ENCODE assay signal across 8 cellular contexts in genomic region chr2:102618452-102619413, GRCh38. TPM values are rescaled to one million over a fixed set of nuclear protein-coding genes. Genes with fewer than 3 reads are reported as not detected.
DNase-seq lines count a peak whose midpoint lies in the region; ATAC-seq and TF ChIP-seq lines count a peak whose summit lies in the region.

No MANE protein-coding gene starts in this region.

- H3K4me1 Mint-ChIP-seq in T-helper 1 cell treated with Interleukin-12 subunit alpha and Interleukin-12 subunit beta and Interleukin-4 antibody, amounts not matched to agents 30 μg/mL and 1 μg/mL, for 36 hours (ENCODE audit: low read depth): peaks cover 5% of the 10 kb centered on the region

- H3K27me3 ChIP-seq in heart left ventricle (peaks cover 13 to 88% (median 28%) of the 10 kb centered on the region in 9 donors), psoas muscle (ENCODE audit: insufficient read depth in 3 of 3, low read length in 2 of 3) (no peaks in the 10 kb centered on the region)

- peaks cover 73% of the 10 kb centered on the region for H3K27me3 Mint-ChIP-seq in T-helper 1 cell treated with Interleukin-12 subunit alpha and Interleukin-12 subunit beta and Interleukin-4 antibody, amounts not matched to agents 30 μg/mL and 1 μg/mL, for 36 hours (ENCODE audit: low read depth)

- in situ Hi-C loops in KBM-7 (cut with MboI; ENCODE audit: low pct_unique_long_range_greater_than_20kb, low sequenced_read_pairs): no loop called here

- TF ChIP-seq CTCF in heart left ventricle (IDR thresholded peaks at IDR 0.05) (no peak), psoas muscle (IDR thresholded peaks at IDR 0.05) (no peak)

- intact Hi-C loops in heart left ventricle (cut with DNase I): loop anchor here in 7 of 10 donors (5.0 to 10.0 kb wide), 3 partner anchors 94 to 146 kb away; partner anchors contain the start of gene SLC9A4 (in 7 of the 7)
- intact Hi-C loops in psoas muscle (cut with DNase I): loop anchor here (5.0 to 10.0 kb wide), 3 partner anchors 86 to 146 kb away; partner anchors contain the start of gene SLC9A4 (in 1 of the 2)

- H3K9me3 ChIP-seq in heart left ventricle: no peaks in the 10 kb centered on the region
- H3K9me3 ChIP-seq in psoas muscle: no peaks in the 10 kb centered on the region

- no peaks in the 10 kb centered on the region for H3K36me3 Mint-ChIP-seq in T-helper 1 cell treated with Interleukin-12 subunit alpha and Interleukin-12 subunit beta and Interleukin-4 antibody, amounts not matched to agents 30 μg/mL and 1 μg/mL, for 36 hours (ENCODE audit: low read depth)

- H3K4me1 ChIP-seq in heart left ventricle (peaks cover 0 to 17% (median 6%) of the 10 kb centered on the region in 12 donors), psoas muscle (no peaks in the 10 kb centered on the region)

- WGBS in heart left ventricle, 4 donors: 6 to 9% (median 6%) methylated on average over 38 to 59 of the region's 59 CpGs
- 3 to 9% (median 3%) methylated on average over 38 to 59 of the region's 59 CpGs for WGBS in psoas muscle, 3 donors

- no peak for TF ChIP-seq POLR2A in heart left ventricle (IDR thresholded peaks at IDR 0.05)

- DNase-seq in T-helper 1 cell (no peak), heart left ventricle (peak in 4 of 5 donors; percentile 19 to 64 (median 34)), psoas muscle (peak in 1 of 2 donors; percentile 58), KBM-7 (no peak), T1000 (lab: John Stamatoyannopoulos, UW) (no peak)
- peak; percentile 18 for DNase-seq in activated T-cell treated with anti-CD3 and anti-CD28 coated beads, Interleukin-2, amount 50 U/mL, for 1 hour

- H3K4me3 ChIP-seq in heart left ventricle (peak overlapping the region; percentile 26 to 61 (median 52)), psoas muscle (peak overlapping the region; percentile 83)

- peak overlapping the region; percentile 51 for H3K4me3 Mint-ChIP-seq in T-helper 1 cell treated with Interleukin-12 subunit alpha and Interleukin-12 subunit beta and Interleukin-4 antibody, amounts not matched to agents 30 μg/mL and 1 μg/mL, for 36 hours

- no peaks in the 10 kb centered on the region for H3K9me3 Mint-ChIP-seq in T-helper 1 cell treated with Interleukin-12 subunit alpha and Interleukin-12 subunit beta and Interleukin-4 antibody, amounts not matched to agents 30 μg/mL and 1 μg/mL, for 36 hours

- no peaks in the 10 kb centered on the region for H3K36me3 ChIP-seq in heart left ventricle
- H3K36me3 ChIP-seq in psoas muscle (ENCODE audit: insufficient read depth in 1 of 2, low read depth in 1 of 2): no peaks in the 10 kb centered on the region

- H3K27ac ChIP-seq in heart left ventricle: no peak overlapping the region
- peak overlapping the region; percentile 80 for H3K27ac ChIP-seq in psoas muscle

- ATAC-seq in heart left ventricle (peak in 3 of 4 donors; percentile 22 to 72 (median 58)), psoas muscle (peak; percentile 75 to 89 (median 84)), GM21723 (IDR thresholded peaks at IDR 0.05; ENCODE audit: unreplicated experiment) (no peak)

- H3K27ac Mint-ChIP-seq in T-helper 1 cell treated with Interleukin-12 subunit alpha and Interleukin-12 subunit beta and Interleukin-4 antibody, amounts not matched to agents 30 μg/mL and 1 μg/mL, for 36 hours: no peak overlapping the region

RNA-seq across cellular contexts. Expression of gene SLC9A2, which starts 0.6 kb away (rescaled TPM):
- total RNA-seq in heart left ventricle (under 1 TPM in 7 of 9 donors, not detected in 2; 0.05 to 0.46 (median 0.15) TPM), psoas muscle (1 to 10 TPM; 4.8 to 9.3 (median 8.1) TPM)
- polyA plus RNA-seq in heart left ventricle (under 1 TPM; 0.03 to 0.08 TPM), psoas muscle (1 to 10 TPM in 2 of 3 donors, under 1 TPM in 1; 0.81 to 6.3 (median 2.4) TPM)

Comparison
In these comparisons a context has a peak if more than half of its experiments do, and no peak if none do; other contexts are left out.
1. DNase-seq: peak in activated T-cell treated with anti-CD3 and anti-CD28 coated beads, Interleukin-2, amount 50 U/mL, for 1 hour (single experiment) and heart left ventricle (4 of 5); none in T-helper 1 cell (0 of 5), KBM-7 (single experiment) and T1000 (single experiment).